9 cellular contexts compared by ENCODE assay signal in the genomic region with DNA sequence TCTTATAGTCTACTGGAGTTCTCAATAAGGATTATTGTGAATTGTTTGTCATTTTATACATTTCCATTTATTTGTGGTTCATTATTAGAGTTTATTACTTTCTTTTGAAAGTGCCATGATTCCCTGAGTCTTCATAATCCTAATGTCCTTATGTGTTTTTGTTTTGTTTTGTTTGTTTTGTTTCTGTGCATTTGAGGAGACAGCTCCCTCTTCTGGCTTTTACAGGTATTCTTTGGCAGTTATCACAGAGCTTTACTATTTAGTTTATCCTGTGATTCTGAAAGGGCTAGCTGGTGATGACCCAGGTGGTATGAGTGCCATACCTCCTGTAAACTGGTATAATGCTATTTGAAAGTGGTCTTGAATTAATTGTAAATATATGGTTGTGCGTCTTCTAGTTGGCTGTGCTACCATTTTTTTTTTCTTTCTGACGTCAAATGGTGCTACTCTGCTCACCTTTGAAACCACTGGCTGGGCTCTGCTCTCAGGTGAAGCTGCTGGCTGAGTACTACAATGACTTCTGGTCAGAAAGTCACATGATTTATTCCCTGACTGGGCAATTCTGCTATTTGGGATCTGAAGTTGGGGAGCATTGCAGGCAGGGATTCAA.
A peak's percentile ranks its signal among the peaks of the same experiment; 100 is the strongest.
DNase-seq lines count a peak whose midpoint lies in the region; ATAC-seq, FAIRE-seq and TF ChIP-seq lines count a peak whose summit lies in the region.
"Had no signal": no experiment of that assay in that cellular context is flagged by ENCODE, and none has a peak within 500 bp of the region (broad histone marks: within the 10 kb centered on the region; RNA-seq: fewer than 3 reads in every experiment).

No MANE protein-coding gene starts in this region.

- ATAC-seq in heart left ventricle (no peak), left ventricle myocardium superior (no peak)

- H3K27me3 ChIP-seq in heart left ventricle, result no peaks in the 10 kb centered on the region
- H3K27me3 ChIP-seq: BLaER1 treated with 17β-estradiol and CSF1 and Interleukin-3, amounts not matched to agents 10 nM and 100 nM had no signal

- H3K36me3 ChIP-seq in heart left ventricle, result no peaks in the 10 kb centered on the region
- H3K36me3 ChIP-seq: BLaER1 treated with 17β-estradiol and CSF1 and Interleukin-3, amounts not matched to agents 10 nM and 100 nM had no signal

- intact Hi-C loops in heart left ventricle (cut with DNase I) (loop anchor here in 8 of 10 donors (2.0 to 10.0 kb wide), 6 partner anchors 306 to 679 kb away; no protein-coding TSS in a partner anchor), left ventricle myocardium superior (cut with micrococcal nuclease) (no loop called here)

- H3K27ac ChIP-seq in heart left ventricle, result no peak overlapping the region
- H3K27ac ChIP-seq: BLaER1 treated with 17β-estradiol and CSF1 and Interleukin-3, amounts not matched to agents 10 nM and 100 nM had no signal

- H3K9me3 ChIP-seq in heart left ventricle, result peaks cover 0 to 36% (median 9%) of the 10 kb centered on the region in 12 donors

- H3K4me1 ChIP-seq in heart left ventricle, result no peaks in the 10 kb centered on the region
- H3K4me1 ChIP-seq: BLaER1 treated with 17β-estradiol and CSF1 and Interleukin-3, amounts not matched to agents 10 nM and 100 nM had no signal

- peak in 11 of 12 donors; percentile 17 to 66 (median 42) for TF ChIP-seq CTCF in heart left ventricle (IDR thresholded peaks at IDR 0.05)

- 64 to 68% (median 67%) methylated on average over 2 of the region's 2 CpGs for WGBS in heart left ventricle, 4 donors

- H3K4me3 ChIP-seq in heart left ventricle, result no peak overlapping the region
- H3K4me3 ChIP-seq: BLaER1 treated with 17β-estradiol and CSF1 and Interleukin-3, amounts not matched to agents 10 nM and 100 nM had no signal

- no peak for TF ChIP-seq POLR2A in heart left ventricle (IDR thresholded peaks at IDR 0.05)

- FAIRE-seq in urothelium cell line (lab: Jason Lieb, UNC), result no peak

- DNase-seq in heart left ventricle (no peak), left ventricle myocardium superior (no peak), NCI-H345 (lab: John Stamatoyannopoulos, UW) (peak; percentile 46), dermis blood vessel endothelial cell (peak; percentile 2), urothelium cell line (ENCODE audit: low spot score) (peak; percentile 17), putamen (ENCODE audit: low spot score) (no peak), occipital lobe (lab: John Stamatoyannopoulos, UW) (no peak)
- no peak for DNase-seq in stimulated activated CD4-positive, alpha-beta T cell treated with anti-CD3 and anti-CD28 coated beads, Interleukin-2, amount 100 ng/mL, for 24 hours

Comparison
In these comparisons a context has a peak if more than half of its experiments do, and no peak if none do; other contexts are left out.
1. DNase-seq: peak in NCI-H345 (single experiment), dermis blood vessel endothelial cell (single experiment) and urothelium cell line (single experiment); none in heart left ventricle (0 of 5), left ventricle myocardium superior (single experiment), stimulated activated CD4-positive, alpha-beta T cell treated with anti-CD3 and anti-CD28 coated beads, Interleukin-2, amount 100 ng/mL, for 24 hours (0 of 2), putamen (single experiment) and occipital lobe (single experiment).